ENCODE assay signal across 9 cellular contexts in the genomic region with DNA sequence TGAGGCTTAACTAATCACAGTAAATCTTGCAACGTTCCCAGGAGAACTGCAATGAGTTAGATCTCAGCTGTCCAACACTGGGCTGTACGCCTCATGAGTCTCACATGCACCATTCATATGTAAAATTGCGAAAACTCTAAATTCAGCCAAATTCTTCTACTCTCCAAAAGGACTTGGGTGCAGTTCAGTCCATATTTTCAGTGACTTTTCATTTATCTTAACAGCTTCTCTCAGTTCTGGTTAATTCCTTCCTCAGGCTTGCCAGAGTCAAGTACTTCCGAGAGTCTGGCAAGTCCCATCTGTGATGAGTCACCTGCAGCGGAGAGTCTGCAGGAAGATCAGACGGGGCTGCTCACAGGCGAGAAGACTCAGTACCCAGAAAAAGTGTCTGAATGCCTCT. TPM values are rescaled to one million over a fixed set of nuclear protein-coding genes. Genes with fewer than 3 reads are reported as not detected.
DNase-seq lines count a peak whose midpoint lies in the region; ATAC-seq, FAIRE-seq and TF ChIP-seq lines count a peak whose summit lies in the region.
"Had no signal": no experiment of that assay in that cellular context is flagged by ENCODE, and none has a peak within 500 bp of the region (broad histone marks: within the 10 kb centered on the region; RNA-seq: fewer than 3 reads in every experiment).

No MANE protein-coding gene starts in this region.

- FAIRE-seq in RCC 7860 (lab: Jason Lieb, UNC): peak; percentile 85

- ATAC-seq in gastrocnemius medialis: peak; percentile 85 to 91
- ATAC-seq in HG02623 (IDR thresholded peaks at IDR 0.05; ENCODE audit: unreplicated experiment): no peak

- DNase-seq in NOMO-1 treated with DMSO at 0.1 percent for 48 hours (lab: John Stamatoyannopoulos, UW; ENCODE audit: unreplicated experiment) (peak; percentile 39), NOMO-1 treated with dmso at 0.1 percent for 144 hours (lab: John Stamatoyannopoulos, UW; ENCODE audit: unreplicated experiment) (no peak), RCC 7860 (ENCODE audit: low spot score) (peak; percentile 56), fibroblast of mammary gland (ENCODE audit: low read depth) (peak; percentile 97), gastrocnemius medialis (peak; percentile 41 to 69), NCI-H2107 (lab: John Stamatoyannopoulos, UW) (no peak), NCI-H1048 (lab: John Stamatoyannopoulos, UW) (no peak)

- no peaks in the 10 kb centered on the region for H3K9me3 ChIP-seq in gastrocnemius medialis
- H3K9me3 ChIP-seq: BLaER1 had no signal

- H3K27ac ChIP-seq in gastrocnemius medialis: peak overlapping the region in 1 of 4 donors; percentile 28
- H3K27ac ChIP-seq: BLaER1 had no signal

- H3K36me3 ChIP-seq in gastrocnemius medialis: no peaks in the 10 kb centered on the region
- H3K36me3 ChIP-seq: BLaER1 had no signal

- no peaks in the 10 kb centered on the region for H3K27me3 ChIP-seq in gastrocnemius medialis
- H3K27me3 ChIP-seq: BLaER1 had no signal

- in situ Hi-C loops in gastrocnemius medialis (cut with MboI; ENCODE audit: low sequenced_read_pairs in 4 of 4): no loop called here

- H3K4me1 ChIP-seq in gastrocnemius medialis: peaks cover 3 to 4% of the 10 kb centered on the region in 2 donors
- H3K4me1 ChIP-seq: BLaER1 had no signal

- H3K4me3 ChIP-seq in fibroblast of mammary gland (ENCODE audit: control insufficient read depth, low read depth, low read length): no peak overlapping the region
- no peak overlapping the region for H3K4me3 ChIP-seq in gastrocnemius medialis
- H3K4me3 ChIP-seq: BLaER1 had no signal

- no peak for TF ChIP-seq POLR2A in gastrocnemius medialis (IDR thresholded peaks at IDR 0.05)

- intact Hi-C loops in gastrocnemius medialis (cut with DNase I; ENCODE audit: low total_unique reads): no loop called here

- no peak for TF ChIP-seq CTCF in fibroblast of mammary gland (conservative IDR thresholded peaks at IDR 0.05; ENCODE audit: control insufficient read depth, insufficient read depth, low read depth, low read length)
- TF ChIP-seq CTCF in gastrocnemius medialis (IDR thresholded peaks at IDR 0.05 in 4 of 5, conservative IDR thresholded peaks at IDR 0.05 in 1 of 5): no peak

RNA-seq across cellular contexts. Expression of a gene that starts 11.5 kb away (rescaled TPM):
- 10 to 100 TPM in 1 of 4 donors, 1 to 10 TPM in 2, under 1 TPM in 1; 0.63 to 13.5 (median 3.4) TPM for total RNA-seq in gastrocnemius medialis

Comparison
In these comparisons a context has a peak if more than half of its experiments do, and no peak if none do; other contexts are left out.
1. DNase-seq: peak in NOMO-1 treated with DMSO at 0.1 percent for 48 hours (single experiment), RCC 7860 (single experiment), fibroblast of mammary gland (single experiment) and gastrocnemius medialis (2 of 2); none in NOMO-1 treated with dmso at 0.1 percent for 144 hours (single experiment), NCI-H2107 (single experiment) and NCI-H1048 (single experiment).